In the genomic region with DNA sequence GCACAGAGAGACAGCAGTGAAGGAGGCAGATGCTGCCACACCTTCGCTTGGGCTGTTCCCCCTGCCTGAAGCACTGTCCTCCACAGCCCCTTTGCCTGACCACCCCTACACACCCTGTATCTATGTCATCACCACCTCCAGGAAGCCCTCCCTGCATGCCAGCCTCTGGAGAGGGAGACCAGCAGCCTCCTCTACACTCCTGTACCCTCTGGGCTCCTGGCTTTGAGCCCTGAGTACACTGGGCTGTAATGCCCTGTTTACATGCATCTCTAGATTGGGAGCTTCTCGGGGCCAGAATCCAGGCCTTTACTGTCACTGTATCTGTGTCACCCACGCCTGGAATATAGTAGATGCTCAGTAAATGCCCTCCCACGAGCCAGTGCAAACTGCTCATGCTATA, we compare ENCODE assay signal across 21 cellular contexts. TPM values are rescaled to one million over a fixed set of nuclear protein-coding genes. Genes with fewer than 3 reads are reported as not detected.
A peak's percentile ranks its signal among the peaks of the same experiment; 100 is the strongest.
DNase-seq lines count a peak whose midpoint lies in the region; ATAC-seq and TF ChIP-seq lines count a peak whose summit lies in the region.
"Had no signal": no experiment of that assay in that cellular context is flagged by ENCODE, and none has a peak within 500 bp of the region (broad histone marks: within the 10 kb centered on the region; RNA-seq: fewer than 3 reads in every experiment).

No MANE protein-coding gene starts in this region.

- H3K79me2 ChIP-seq in Karpas-422 (ENCODE audit: low read length), result no peaks in the 10 kb centered on the region

- H3K9ac ChIP-seq in neuronal stem cell (ENCODE audit: low read depth, low read length, poor library complexity), result no peak overlapping the region
- H3K9ac ChIP-seq in Karpas-422 (ENCODE audit: low read length), result no peak overlapping the region
- H3K9ac ChIP-seq: GM23248, KMS-11 had no signal

- H4K8ac ChIP-seq in neuronal stem cell (ENCODE audit: low read depth, low read length), result no peak overlapping the region

- TF ChIP-seq CTCF in endothelial cell (IDR thresholded peaks at IDR 0.05; ENCODE audit: unreplicated experiment) (no peak), type B pancreatic cell (conservative IDR thresholded peaks at IDR 0.05) (no peak)

- no peaks in the 10 kb centered on the region for H3K9me2 ChIP-seq in Karpas-422 (replicated peaks; ENCODE audit: insufficient read depth, low read length)

- H3K14ac ChIP-seq in neuronal stem cell (ENCODE audit: low read length), result no peak overlapping the region

- H4K91ac ChIP-seq in neuronal stem cell (ENCODE audit: low read depth, low read length, poor library complexity), result no peak overlapping the region

- H2AFZ ChIP-seq in neuronal stem cell (ENCODE audit: low read length) (no peak overlapping the region), Karpas-422 (ENCODE audit: low read length) (no peak overlapping the region)
- H2AFZ ChIP-seq: GM23248 had no signal

- no peaks in the 10 kb centered on the region for H3K36me3 ChIP-seq in neuronal stem cell (replicated peaks in 1 of 2; ENCODE audit: control insufficient read depth in 2 of 2, insufficient read depth in 2 of 2, low read length in 2 of 2)
- no peaks in the 10 kb centered on the region for H3K36me3 ChIP-seq in Karpas-422 (ENCODE audit: insufficient read depth, low read length)
- H3K36me3 ChIP-seq: BE2C, HAP-1 had no signal

- no peaks in the 10 kb centered on the region for H3K27me3 Mint-ChIP-seq in stimulated activated naive CD8-positive, alpha-beta T cell treated with anti-CD3 and anti-CD28 coated beads, Interleukin-15, amount 100 ng/mL, for 72 hours
- H3K27me3 Mint-ChIP-seq in endothelial cell (ENCODE audit: unreplicated experiment), result peaks cover 7% of the 10 kb centered on the region
- peaks cover 7% of the 10 kb centered on the region for H3K27me3 Mint-ChIP-seq in type B pancreatic cell

- no peaks in the 10 kb centered on the region for H4K20me1 ChIP-seq in Karpas-422 (ENCODE audit: insufficient read depth, low read depth, low read length)

- H3K27ac Mint-ChIP-seq in stimulated activated naive CD8-positive, alpha-beta T cell treated with anti-CD3 and anti-CD28 coated beads, Interleukin-15, amount 100 ng/mL, for 72 hours, result no peak overlapping the region
- H3K27ac Mint-ChIP-seq in endothelial cell (ENCODE audit: unreplicated experiment), result peak overlapping the region; percentile 72
- peak overlapping the region; percentile 63 for H3K27ac Mint-ChIP-seq in type B pancreatic cell

- H3K4me1 ChIP-seq in neuronal stem cell (ENCODE audit: control insufficient read depth in 2 of 2, insufficient read depth in 1 of 2, low read depth in 1 of 2, low read length in 2 of 2), result peaks cover 5 to 6% of the 10 kb centered on the region in 2 donors
- no peaks in the 10 kb centered on the region for H3K4me1 ChIP-seq in Karpas-422 (ENCODE audit: low read length)
- H3K4me1 ChIP-seq: BE2C, HAP-1 had no signal

- peaks cover 8% of the 10 kb centered on the region for H3K4me1 Mint-ChIP-seq in stimulated activated naive CD8-positive, alpha-beta T cell treated with anti-CD3 and anti-CD28 coated beads, Interleukin-15, amount 100 ng/mL, for 72 hours
- peaks cover 4% of the 10 kb centered on the region for H3K4me1 Mint-ChIP-seq in endothelial cell (ENCODE audit: unreplicated experiment)
- peaks cover 15% of the 10 kb centered on the region for H3K4me1 Mint-ChIP-seq in type B pancreatic cell (ENCODE audit: unreplicated experiment)

- no CpG with 5 or more reads among the region's 4 CpGs for WGBS in neuronal stem cell (ENCODE audit: extremely low coverage in 2 of 2, insufficient read length in 2 of 2, insufficient replicate concordance in 1 of 2), 2 donors

- H3K27me3 ChIP-seq in neuronal stem cell (ENCODE audit: control insufficient read depth in 3 of 3, insufficient read depth in 3 of 3, low read depth in 1 of 3, low read length in 3 of 3) (peaks cover 0 to 3% (median 0%) of the 10 kb centered on the region in 3 experiments), Karpas-422 (ENCODE audit: low read length) (no peaks in the 10 kb centered on the region)
- H3K27me3 ChIP-seq: BE2C had no signal

- no peaks in the 10 kb centered on the region for H3K36me3 Mint-ChIP-seq in endothelial cell (ENCODE audit: low read depth, unreplicated experiment)
- no peaks in the 10 kb centered on the region for H3K36me3 Mint-ChIP-seq in type B pancreatic cell

- ATAC-seq in stimulated activated naive CD8-positive, alpha-beta T cell treated with anti-CD3 and anti-CD28 coated beads, Interleukin-15, amount 100 ng/mL, for 72 hours, result peak; percentile 6
- no peak for ATAC-seq in stimulated activated naive CD8-positive, alpha-beta T cell treated with anti-CD3 and anti-CD28 coated beads, Interleukin-15, Interleukin-2, amounts not matched to agents 100 U/mL and 50 U/mL, for 24 hours
- ATAC-seq: Panc1 had no signal

- H3K27ac ChIP-seq in neuronal stem cell (replicated peaks; ENCODE audit: low read length), result no peak overlapping the region
- H3K27ac ChIP-seq in Karpas-422 (ENCODE audit: low read length), result no peak overlapping the region
- H3K27ac ChIP-seq: GM23248, HL-60, KMS-11 had no signal

- H2BK5ac ChIP-seq in neuronal stem cell (ENCODE audit: low read length), result peak overlapping the region; percentile 12

- H3K4me3 Mint-ChIP-seq in stimulated activated naive CD8-positive, alpha-beta T cell treated with anti-CD3 and anti-CD28 coated beads, Interleukin-15, amount 100 ng/mL, for 72 hours, result no peak overlapping the region
- H3K4me3 Mint-ChIP-seq in endothelial cell (ENCODE audit: unreplicated experiment) (no peak overlapping the region), type B pancreatic cell (no peak overlapping the region)

- no peak for DNase-seq in stimulated activated naive CD8-positive, alpha-beta T cell treated with anti-CD3 and anti-CD28 coated beads, Interleukin-15, amount 100 ng/mL, for 72 hours
- no peak for DNase-seq in stimulated activated naive CD8-positive, alpha-beta T cell treated with anti-CD3 and anti-CD28 coated beads, Interleukin-15, Interleukin-2, amounts not matched to agents 100 U/mL and 50 U/mL, for 24 hours
- DNase-seq in endothelial cell (ENCODE audit: low spot score), result no peak
- DNase-seq in neuronal stem cell (ENCODE audit: low spot score), result no peak
- no peak for DNase-seq in type B pancreatic cell (ENCODE audit: extremely low spot score, unreplicated experiment)
- no peak for DNase-seq in 8988T
- no peak for DNase-seq in epidermal melanocyte (ENCODE audit: insufficient read length, low spot score)
- no peak for DNase-seq in Karpas-422
- DNase-seq: BE2C; DMS79; GM23248; NCI-H1105 treated with DMSO at 0.1 percent for 48 hours; NCI-H2029 treated with DMSO at 0.1 percent for 48 hours; NCI-H226; NCI-H510A treated with DMSO at 0.1 percent for 48 hours; NCI-H748 treated with DMSO at 0.1 percent for 48 hours; NK-92 treated with Interleukin-12 subunit alpha and Interleukin-12 subunit beta, amount 100 ng/mL, for 24 hours had no signal

- no peak overlapping the region for H3K4ac ChIP-seq in neuronal stem cell (ENCODE audit: low read length)

- no peak overlapping the region for H2BK120ac ChIP-seq in neuronal stem cell (ENCODE audit: low read depth, low read length)

- peak overlapping the region; percentile 3 for H3K23ac ChIP-seq in neuronal stem cell (ENCODE audit: low read depth, low read length, poor library complexity)

- H3K4me3 ChIP-seq in neuronal stem cell (ENCODE audit: low read length in 2 of 2) (no peak overlapping the region), Karpas-422 (ENCODE audit: low read length) (no peak overlapping the region)
- H3K4me3 ChIP-seq: GM23248, HAP-1 had no signal

- H3K4me2 ChIP-seq in neuronal stem cell (ENCODE audit: insufficient read depth, low read length, poor library complexity, severe bottlenecking), result no peak overlapping the region
- H3K4me2 ChIP-seq in Karpas-422 (ENCODE audit: low read depth, low read length, poor library complexity, severe bottlenecking), result no peak overlapping the region
- H3K4me2 ChIP-seq: KMS-11 had no signal

- no peak overlapping the region for H2BK12ac ChIP-seq in neuronal stem cell (ENCODE audit: low read length)

- H2AK5ac ChIP-seq in neuronal stem cell (ENCODE audit: low read depth, low read length), result peak overlapping the region; percentile 79

- H3K9me3 ChIP-seq in neuronal stem cell (replicated peaks in 1 of 2; ENCODE audit: control insufficient read depth in 2 of 2, insufficient read depth in 1 of 2, low read depth in 1 of 2, low read length in 2 of 2) (peaks cover 0 to 4% of the 10 kb centered on the region in 2 donors), Karpas-422 (ENCODE audit: low read length) (no peaks in the 10 kb centered on the region)
- H3K9me3 ChIP-seq: BE2C, HAP-1 had no signal

- peak overlapping the region; percentile 38 for H3K18ac ChIP-seq in neuronal stem cell (ENCODE audit: low read length)

- H3K79me1 ChIP-seq in neuronal stem cell (ENCODE audit: low read depth, low read length), result no peaks in the 10 kb centered on the region

- H2BK15ac ChIP-seq in neuronal stem cell (ENCODE audit: low read length), result no peak overlapping the region

- H3K9me3 Mint-ChIP-seq in stimulated activated naive CD8-positive, alpha-beta T cell treated with anti-CD3 and anti-CD28 coated beads, Interleukin-15, amount 100 ng/mL, for 72 hours, result peaks cover 0 to 11% of the 10 kb centered on the region in 2 donors
- H3K9me3 Mint-ChIP-seq in endothelial cell (ENCODE audit: unreplicated experiment) (no peaks in the 10 kb centered on the region), type B pancreatic cell (no peaks in the 10 kb centered on the region)

RNA-seq across cellular contexts. Expression of gene TMEM119, which starts 5.9 kb away (rescaled TPM):
- 0.36 TPM for total RNA-seq in endothelial cell (ENCODE audit: unreplicated experiment)
- 0.68 TPM for polyA plus RNA-seq in neuronal stem cell (2013, experiment 1 of 2)
- 0.73 TPM for polyA plus RNA-seq in neuronal stem cell (2013, experiment 2 of 2)
- 0.33 and 27.2 TPM in 2 replicates for total RNA-seq in type B pancreatic cell (ENCODE audit: low replicate concordance)
- not detected in 2 replicates for total RNA-seq in Karpas-422 (2014; rRNA removed; shearing (Covaris generic); ENCODE audit: low replicate concordance)

RNA-seq across cellular contexts. Expression of gene SELPLG, which starts 30.0 kb away (rescaled TPM):
- total RNA-seq in endothelial cell (ENCODE audit: unreplicated experiment) (1.6 TPM), type B pancreatic cell (ENCODE audit: low replicate concordance) (0.31 and 0.48 TPM in 2 replicates)
- 0.11 TPM for polyA plus RNA-seq in neuronal stem cell (2013, experiment 1 of 2)
- polyA plus RNA-seq in neuronal stem cell (2013, experiment 2 of 2), result 0.15 TPM
- 0.97 and 2.5 TPM in 2 replicates for total RNA-seq in Karpas-422 (2014; rRNA removed; shearing (Covaris generic); ENCODE audit: low replicate concordance)

RNA-seq across cellular contexts. Expression of gene ISCU, which starts 41.3 kb away (rescaled TPM):
- total RNA-seq in endothelial cell (ENCODE audit: unreplicated experiment) (67.8 TPM), type B pancreatic cell (ENCODE audit: low replicate concordance) (78.9 and 106 TPM in 2 replicates)
- 94.0 TPM for polyA plus RNA-seq in neuronal stem cell (2013, experiment 1 of 2)
- polyA plus RNA-seq in neuronal stem cell (2013, experiment 2 of 2), result 89.8 TPM
- total RNA-seq in Karpas-422 (2014; rRNA removed; shearing (Covaris generic); ENCODE audit: low replicate concordance), result 60.9 and 102 TPM in 2 replicates

RNA-seq across cellular contexts. Expression of gene SART3, which starts 42.8 kb away (rescaled TPM):
- 67.8 TPM for total RNA-seq in endothelial cell (ENCODE audit: unreplicated experiment)
- polyA plus RNA-seq in neuronal stem cell (2013, experiment 1 of 2), result 39.6 TPM
- polyA plus RNA-seq in neuronal stem cell (2013, experiment 2 of 2), result 37.7 TPM
- 48.5 and 72.6 TPM in 2 replicates for total RNA-seq in type B pancreatic cell (ENCODE audit: low replicate concordance)
- 89.4 and 108 TPM in 2 replicates for total RNA-seq in Karpas-422 (2014; rRNA removed; shearing (Covaris generic); ENCODE audit: low replicate concordance)

Comparison
In these comparisons a context has a peak if more than half of its experiments do, and no peak if none do; other contexts are left out.
1. H3K27ac Mint-ChIP-seq: peak in endothelial cell (single experiment) and type B pancreatic cell (single experiment); none in stimulated activated naive CD8-positive, alpha-beta T cell treated with anti-CD3 and anti-CD28 coated beads, Interleukin-15, amount 100 ng/mL, for 72 hours (0 of 2).